Comparison of ENCODE assay signal across 37 cellular contexts in genomic region chr5:38273626-38274025, GRCh38. TPM values are rescaled to one million over a fixed set of nuclear protein-coding genes. Genes with fewer than 3 reads are reported as not detected.
"Had no signal": no experiment of that assay in that cellular context is flagged by ENCODE, and none has a peak within 500 bp of the region (broad histone marks: within the 10 kb centered on the region; RNA-seq: fewer than 3 reads in every experiment).

No MANE protein-coding gene starts in this region.

- H3K36me3 ChIP-seq: MG63 had no signal

- H3K27me3 ChIP-seq: MG63 had no signal

- DNase-seq: Karpas-422, Kasumi-1, MG63, MM.1S, MV-4-11, NCI-H1048, NCI-H1092, NCI-H1092 treated with DMSO at 0.1 percent for 48 hours, NCI-H1105, NCI-H1105 treated with DMSO at 0.1 percent for 48 hours, NCI-H1417, NCI-H1417 treated with DMSO at 0.1 percent for 48 hours, NCI-H1436, NCI-H1436 treated with DMSO at 0.1 percent for 48 hours, NCI-H146, NCI-H1694, NCI-H1694 treated with DMSO at 0.1 percent for 48 hours, NCI-H187, NCI-H187 treated with DMSO at 0.1 percent for 48 hours, NCI-H1930, NCI-H2029, NCI-H2029 treated with DMSO at 0.1 percent for 48 hours, NCI-H2081, NCI-H2081 treated with DMSO at 0.1 percent for 48 hours, NCI-H2107, NCI-H2171, NCI-H2171 treated with DMSO at 0.1 percent for 48 hours, NCI-H2227 treated with DMSO at 0.1 percent for 48 hours, NCI-H226, NCI-H345, NCI-H446, NCI-H446 treated with DMSO at 0.1 percent for 48 hours, NCI-H510A, NCI-H510A treated with DMSO at 0.1 percent for 48 hours, NCI-H524, NCI-H524 treated with DMSO at 0.1 percent for 48 hours had no signal

- H3K4me3 ChIP-seq: MG63 had no signal

RNA-seq across cellular contexts. Expression of gene EGFLAM, which starts 15.3 kb away (rescaled TPM):
- total RNA-seq: M059J had no signal
